Comparison of ENCODE assay signal across 9 cellular contexts in genomic region chr19:52992109-52993004, GRCh38. TPM values are rescaled to one million over a fixed set of nuclear protein-coding genes. Genes with fewer than 3 reads are reported as not detected.
DNase-seq lines count a peak whose midpoint lies in the region; ATAC-seq and TF ChIP-seq lines count a peak whose summit lies in the region.
"Had no signal": no experiment of that assay in that cellular context is flagged by ENCODE, and none has a peak within 500 bp of the region (broad histone marks: within the 10 kb centered on the region; RNA-seq: fewer than 3 reads in every experiment).

No MANE protein-coding gene starts in this region.

- H3K18ac ChIP-seq in mesendoderm (ENCODE audit: low read length): peak overlapping the region; percentile 36

- H3K4me1 ChIP-seq in duodenal mucosa (ENCODE audit: control insufficient read depth in 1 of 2, insufficient read depth in 2 of 2, low read length in 2 of 2) (peaks cover 0 to 8% of the 10 kb centered on the region in 2 donors), mesendoderm (ENCODE audit: control insufficient read depth, low read depth, low read length) (no peaks in the 10 kb centered on the region), uterus (no peaks in the 10 kb centered on the region)

- no peak for DNase-seq in Right ventricle myocardium inferior (ENCODE audit: missing footprints)
- no peak for DNase-seq in cardiac septum (ENCODE audit: low spot score)
- peak; percentile 21 for DNase-seq in mesendoderm
- peak; percentile 34 to 40 for DNase-seq in uterus
- no peak for DNase-seq in DMS153 (lab: John Stamatoyannopoulos, UW)

- no peak overlapping the region for H2BK15ac ChIP-seq in mesendoderm (replicated peaks; ENCODE audit: low read depth)

- ATAC-seq in Right ventricle myocardium inferior (peak; percentile 30), HG03139 (IDR thresholded peaks at IDR 0.05; ENCODE audit: unreplicated experiment) (no peak), HG02981 (IDR thresholded peaks at IDR 0.05; ENCODE audit: unreplicated experiment) (no peak)

- TF ChIP-seq CTCF in uterus (IDR thresholded peaks at IDR 0.05): no peak

- H4K8ac ChIP-seq in mesendoderm (ENCODE audit: low read depth, low read length): no peak overlapping the region

- H4K5ac ChIP-seq in mesendoderm (ENCODE audit: low read length): no peak overlapping the region

- peaks cover 0 to under 1% of the 10 kb centered on the region in 2 donors for H3K36me3 ChIP-seq in duodenal mucosa (ENCODE audit: control insufficient read depth in 1 of 2, insufficient read depth in 2 of 2, low read length in 2 of 2)
- no peaks in the 10 kb centered on the region for H3K36me3 ChIP-seq in mesendoderm (ENCODE audit: control insufficient read depth, insufficient read depth, low read length)
- H3K36me3 ChIP-seq in uterus: no peaks in the 10 kb centered on the region

- H2BK5ac ChIP-seq in mesendoderm (ENCODE audit: low read length): no peak overlapping the region

- TF ChIP-seq POLR2A in uterus (IDR thresholded peaks at IDR 0.05): no peak

- peak overlapping the region; percentile 81 for H3K56ac ChIP-seq in mesendoderm (ENCODE audit: low read length)

- no peak overlapping the region for H2BK120ac ChIP-seq in mesendoderm (ENCODE audit: low read depth, low read length)

- H3K9me3 ChIP-seq in duodenal mucosa (ENCODE audit: control insufficient read depth in 1 of 2, low read length in 2 of 2): peaks cover 2 to 4% of the 10 kb centered on the region in 2 donors
- no peaks in the 10 kb centered on the region for H3K9me3 ChIP-seq in uterus

- no peak overlapping the region for H2AK5ac ChIP-seq in mesendoderm (ENCODE audit: low read length)

- H3K4me3 ChIP-seq in duodenal mucosa (ENCODE audit: low read depth in 1 of 2, low read length in 2 of 2) (peak overlapping the region; percentile 62 to 65), mesendoderm (ENCODE audit: low read length) (peak overlapping the region; percentile 23), uterus (peak overlapping the region; percentile 50 to 62)

- H3K27ac ChIP-seq in duodenal mucosa (ENCODE audit: low read depth, low read length) (no peak overlapping the region), mesendoderm (ENCODE audit: low read depth, low read length) (no peak overlapping the region), uterus (peak overlapping the region; percentile 80 to 90)

- no peak overlapping the region for H3K4ac ChIP-seq in mesendoderm (ENCODE audit: low read depth, low read length)

- no peaks in the 10 kb centered on the region for H3K79me1 ChIP-seq in mesendoderm (ENCODE audit: low read length)

- H3K4me2 ChIP-seq in mesendoderm (ENCODE audit: low read length): peak overlapping the region; percentile 35

- no peaks in the 10 kb centered on the region for H3K79me2 ChIP-seq in mesendoderm (ENCODE audit: control insufficient read depth, insufficient read depth, low read length)

- no peaks in the 10 kb centered on the region for H3K27me3 ChIP-seq in duodenal mucosa (ENCODE audit: control insufficient read depth in 1 of 2, insufficient read depth in 2 of 2, low read length in 2 of 2)
- no peaks in the 10 kb centered on the region for H3K27me3 ChIP-seq in mesendoderm (ENCODE audit: insufficient read depth, low read length, poor library complexity)
- no peaks in the 10 kb centered on the region for H3K27me3 ChIP-seq in uterus

- intact Hi-C loops in Right ventricle myocardium inferior (cut with DNase I): loop anchor here (2.0 kb wide), 1 partner anchor 30 kb away; the partner anchor contains the start of gene ZNF816
- intact Hi-C loops in cardiac septum (cut with DNase I): no loop called here
- intact Hi-C loops in uterus (cut with DNase I; ENCODE audit: low total_unique reads): no loop called here

- WGBS in mesendoderm (ENCODE audit: extremely low coverage, insufficient coverage, low lambda C conversion rate): 100% methylated on average over 1 of the region's 26 CpGs

- H3K23ac ChIP-seq in mesendoderm (ENCODE audit: low read length): no peak overlapping the region

- H3K9ac ChIP-seq in duodenal mucosa (ENCODE audit: low read depth in 1 of 2, low read length in 2 of 2) (peak overlapping the region; percentile 25 to 39), mesendoderm (ENCODE audit: low read length) (peak overlapping the region; percentile 43)

RNA-seq across cellular contexts. Expression of gene ERVV-1, which starts 21.4 kb away (rescaled TPM):
- total RNA-seq in Right ventricle myocardium inferior (not detected), cardiac septum (not detected), uterus (not detected)
- polyA plus RNA-seq in mesendoderm (2013, experiment 1 of 2): not detected
- not detected for polyA plus RNA-seq in mesendoderm (2013, experiment 2 of 2)
- total RNA-seq: T-helper 1 cell treated with Interleukin-12 subunit alpha and Interleukin-12 subunit beta and Interleukin-4 antibody, amounts not matched to agents 30 ng/mL and 1 ng/mL, for 36 hours had no signal

RNA-seq across cellular contexts. Expression of gene ZNF816, which starts 29.7 kb away (rescaled TPM):
- 4.4 TPM for total RNA-seq in Right ventricle myocardium inferior
- 5.2 TPM for total RNA-seq in cardiac septum
- polyA plus RNA-seq in mesendoderm (2013, experiment 1 of 2): 7.2 TPM
- 8.0 TPM for polyA plus RNA-seq in mesendoderm (2013, experiment 2 of 2)
- total RNA-seq in uterus: 10 to 100 TPM in 2 of 4 donors, 1 to 10 TPM in 2; 3.1 to 25.4 (median 11.9) TPM

RNA-seq across cellular contexts. Expression of gene ERVV-2, which starts 52.2 kb away (rescaled TPM):
- total RNA-seq in Right ventricle myocardium inferior: not detected
- not detected for total RNA-seq in cardiac septum
- polyA plus RNA-seq in mesendoderm (2013, experiment 1 of 2): 0.01 TPM
- polyA plus RNA-seq in mesendoderm (2013, experiment 2 of 2): not detected
- total RNA-seq in uterus: not detected
- total RNA-seq: T-helper 1 cell treated with Interleukin-12 subunit alpha and Interleukin-12 subunit beta and Interleukin-4 antibody, amounts not matched to agents 30 ng/mL and 1 ng/mL, for 36 hours had no signal

Comparison
In these comparisons a context has a peak if more than half of its experiments do, and no peak if none do; other contexts are left out.
1. DNase-seq: peak in mesendoderm (single experiment) and uterus (2 of 2); none in Right ventricle myocardium inferior (single experiment), cardiac septum (single experiment) and DMS153 (single experiment).
2. H3K27ac ChIP-seq: peak in uterus (2 of 2); none in duodenal mucosa (single experiment) and mesendoderm (single experiment).
3. Peak in every context shown above with its lines, with median percentiles within 50 percentile points of each other: H3K4me3 ChIP-seq.